Comparison of ENCODE assay signal across 15 cellular contexts in genomic region chr1:33096358-33097005, GRCh38. TPM values are rescaled to one million over a fixed set of nuclear protein-coding genes. Genes with fewer than 3 reads are reported as not detected.
DNase-seq lines count a peak whose midpoint lies in the region; ATAC-seq and TF ChIP-seq lines count a peak whose summit lies in the region.
"Had no signal": no experiment of that assay in that cellular context is flagged by ENCODE, and none has a peak within 500 bp of the region (broad histone marks: within the 10 kb centered on the region; RNA-seq: fewer than 3 reads in every experiment).

No MANE protein-coding gene starts in this region.

- no peak for ATAC-seq in sciatic nerve
- ATAC-seq: gastrocnemius medialis had no signal

- H3K4me1 Mint-ChIP-seq in nephron, result peaks cover 40% of the 10 kb centered on the region
- H3K4me1 Mint-ChIP-seq: endodermal cell had no signal

- H3K9me3 Mint-ChIP-seq in nephron, result no peaks in the 10 kb centered on the region
- H3K9me3 Mint-ChIP-seq: endodermal cell, memory B cell had no signal

- no peak overlapping the region for H3K4me3 ChIP-seq in choroid plexus epithelial cell (ENCODE audit: low read depth, low read length)
- H3K4me3 ChIP-seq: gastrocnemius medialis, ovary had no signal

- TF ChIP-seq CTCF in choroid plexus epithelial cell (conservative IDR thresholded peaks at IDR 0.05; ENCODE audit: low read depth, low read length) (no peak), nephron (IDR thresholded peaks at IDR 0.05; ENCODE audit: unreplicated experiment in 3 of 3) (no peak)

- peak overlapping the region; percentile 51 to 89 (median 76) for H3K27ac Mint-ChIP-seq in nephron
- H3K27ac Mint-ChIP-seq: endodermal cell, memory B cell had no signal

- DNase-seq in DMS 273 (lab: John Stamatoyannopoulos, UW; ENCODE audit: unreplicated experiment) (peak; percentile 33), DMS 273 treated with DMSO at 0.1 percent for 48 hours (lab: John Stamatoyannopoulos, UW) (no peak), NCI-H82 (lab: John Stamatoyannopoulos, UW) (peak; percentile 79), choroid plexus epithelial cell (ENCODE audit: low read depth) (peak; percentile 82), NCI-H1092 (lab: John Stamatoyannopoulos, UW) (no peak), cerebellum (ENCODE audit: low spot score) (no peak), sciatic nerve (ENCODE audit: low spot score) (no peak)
- DNase-seq: activated effector memory CD4-positive, alpha-beta T cell treated with anti-CD3 and anti-CD28 coated beads, Interleukin-2, amount 50 U/mL, for 16 hours; endodermal cell; gastrocnemius medialis; NCI-H1092 treated with DMSO at 0.1 percent for 48 hours; NCI-H2171 treated with DMSO at 0.1 percent for 48 hours had no signal

- H3K4me3 Mint-ChIP-seq in nephron, result peak overlapping the region in 1 of 3 experiments; percentile 13
- H3K4me3 Mint-ChIP-seq: endodermal cell, memory B cell had no signal

- peaks cover 8% of the 10 kb centered on the region for H3K36me3 Mint-ChIP-seq in nephron (ENCODE audit: low read depth)
- H3K36me3 Mint-ChIP-seq: memory B cell had no signal

- H3K27me3 Mint-ChIP-seq in nephron (ENCODE audit: low read depth), result no peaks in the 10 kb centered on the region
- H3K27me3 Mint-ChIP-seq: memory B cell had no signal

- intact Hi-C loops in sciatic nerve (cut with DNase I), result no loop called here

RNA-seq across cellular contexts. Expression of gene AZIN2, which starts 15.5 kb away (rescaled TPM):
- total RNA-seq in cerebellum, result 8.7 TPM
- total RNA-seq in sciatic nerve, result 12.4 TPM

RNA-seq across cellular contexts. Expression of gene AK2, which starts 59.8 kb away (rescaled TPM):
- total RNA-seq in cerebellum, result 52.4 TPM
- total RNA-seq in sciatic nerve, result 111 TPM

Comparison
In these comparisons a context has a peak if more than half of its experiments do, and no peak if none do; other contexts are left out.
1. DNase-seq: peak in DMS 273 (single experiment), NCI-H82 (single experiment) and choroid plexus epithelial cell (single experiment); none in DMS 273 treated with DMSO at 0.1 percent for 48 hours (single experiment), NCI-H1092 (single experiment), cerebellum (single experiment) and sciatic nerve (single experiment).